In genomic region chr17:47278561-47278960, GRCh38 we compare ENCODE assay signal across 11 cellular contexts. TPM values are rescaled to one million over a fixed set of nuclear protein-coding genes. Genes with fewer than 3 reads are reported as not detected.
DNase-seq lines count a peak whose midpoint lies in the region; ATAC-seq, FAIRE-seq and TF ChIP-seq lines count a peak whose summit lies in the region.
"Had no signal": no experiment of that assay in that cellular context is flagged by ENCODE, and none has a peak within 500 bp of the region (broad histone marks: within the 10 kb centered on the region; RNA-seq: fewer than 3 reads in every experiment).

No MANE protein-coding gene starts in this region.

- H3K9me3 ChIP-seq in GM23248 (ENCODE audit: low read depth): no peaks in the 10 kb centered on the region
- no peaks in the 10 kb centered on the region for H3K9me3 ChIP-seq in stomach smooth muscle (ENCODE audit: control insufficient read depth in 2 of 2, low read length in 2 of 2)

- 96 to 97% methylated on average over 4 of the region's 4 CpGs for WGBS in GM23248 (ENCODE audit: low coverage in 1 of 2, low lambda C conversion rate in 2 of 2, missing lambda C conversion rate in 2 of 2), 2 experiments

- H4K20me1 ChIP-seq in GM23248 (ENCODE audit: insufficient read depth): no peaks in the 10 kb centered on the region
- H4K20me1 ChIP-seq in GM23338 (replicated peaks; ENCODE audit: insufficient read depth): no peaks in the 10 kb centered on the region

- H3K27me3 Mint-ChIP-seq in activated B cell treated with CpG ODN at 0.5 μM for 24 hours (no peaks in the 10 kb centered on the region), GM23338 (ENCODE audit: insufficient read depth, low read depth, poor library complexity) (peaks cover 21% of the 10 kb centered on the region)
- H3K27me3 Mint-ChIP-seq in naive thymus-derived CD8-positive, alpha-beta T cell: peaks cover 0 to 18% (median 5%) of the 10 kb centered on the region in 5 donors

- H3K9me3 Mint-ChIP-seq in activated B cell treated with CpG ODN at 0.5 μM for 24 hours (no peaks in the 10 kb centered on the region), GM23338 (no peaks in the 10 kb centered on the region; the same call in 2 of the 3 replicates)
- H3K9me3 Mint-ChIP-seq in naive thymus-derived CD8-positive, alpha-beta T cell: no peaks in the 10 kb centered on the region

- H3K4me2 ChIP-seq in GM23248 (ENCODE audit: unreplicated experiment) (peak overlapping the region; percentile 63), GM23338 (no peak overlapping the region)

- H3K27me3 ChIP-seq in GM23248 (replicated peaks; ENCODE audit: insufficient read depth) (no peaks in the 10 kb centered on the region), layer of hippocampus (ENCODE audit: control insufficient read depth, insufficient read depth, low read length) (no peaks in the 10 kb centered on the region), stomach smooth muscle (ENCODE audit: control insufficient read depth in 1 of 2, insufficient read depth in 2 of 2, low read length in 2 of 2) (no peaks in the 10 kb centered on the region), GM23338 (ENCODE audit: insufficient read depth) (no peaks in the 10 kb centered on the region)

- H3K9ac ChIP-seq in GM23248: peak overlapping the region; percentile 72
- H3K9ac ChIP-seq in stomach smooth muscle (ENCODE audit: low read length in 2 of 2): peak overlapping the region in 1 of 2 donors; percentile 41

- intact Hi-C loops in activated B cell treated with CpG ODN at 0.5 μM for 24 hours (cut with micrococcal nuclease): loop anchor here (2.0 kb wide), 3 partner anchors 16 to 44 kb away; partner anchors contain the start of genes EFCAB13 and ITGB3

- no peak overlapping the region; the same call in 1 of the 2 replicates for H2AFZ ChIP-seq in GM23248
- H2AFZ ChIP-seq in GM23338: no peak overlapping the region; the same call in 1 of the 2 replicates

- H3F3A ChIP-seq in GM23248 (ENCODE audit: insufficient read depth) (peaks cover 57% of the 10 kb centered on the region), GM23338 (replicated peaks; ENCODE audit: low read depth) (no peaks in the 10 kb centered on the region)

- no peaks in the 10 kb centered on the region for H3K9me2 ChIP-seq in GM23248 (ENCODE audit: insufficient read depth)
- no peaks in the 10 kb centered on the region; the same call in 1 of the 2 replicates for H3K9me2 ChIP-seq in GM23338 (ENCODE audit: insufficient read depth)

- H3K27ac ChIP-seq in GM23248 (peak overlapping the region; percentile 90), layer of hippocampus (ENCODE audit: low read depth, low read length) (peak overlapping the region; percentile 66), stomach smooth muscle (ENCODE audit: low read length) (peak overlapping the region; percentile 98), GM23338 (ENCODE audit: low read depth) (no peak overlapping the region)
- H3K27ac ChIP-seq: foreskin keratinocyte had no signal

- H3K4me3 Mint-ChIP-seq in activated B cell treated with CpG ODN at 0.5 μM for 24 hours: peak overlapping the region; percentile 78
- H3K4me3 Mint-ChIP-seq in GM23338: no peak overlapping the region; the same call in 2 of the 3 replicates
- H3K4me3 Mint-ChIP-seq in naive thymus-derived CD8-positive, alpha-beta T cell: peak overlapping the region in 1 of 10 donors; percentile 26
- H3K4me3 Mint-ChIP-seq: activated CD8-positive, alpha-beta memory T cell treated with anti-CD3 and anti-CD28 coated beads, Interleukin-2, amount 10 ng/mL, durations not matched to agents 7 days and 5 days had no signal

- H3K36me3 Mint-ChIP-seq in activated B cell treated with CpG ODN at 0.5 μM for 24 hours (ENCODE audit: low read depth) (no peaks in the 10 kb centered on the region), GM23338 (ENCODE audit: low read depth) (no peaks in the 10 kb centered on the region)
- no peaks in the 10 kb centered on the region for H3K36me3 Mint-ChIP-seq in naive thymus-derived CD8-positive, alpha-beta T cell
- H3K36me3 Mint-ChIP-seq: activated CD8-positive, alpha-beta memory T cell treated with anti-CD3 and anti-CD28 coated beads, Interleukin-2, amount 10 ng/mL, durations not matched to agents 7 days and 5 days had no signal

- ATAC-seq in activated B cell treated with CpG ODN at 0.5 μM for 24 hours (ENCODE audit: low read depth): no peak
- ATAC-seq in GM23338: no peak
- ATAC-seq in naive thymus-derived CD8-positive, alpha-beta T cell: no peak
- ATAC-seq: activated CD8-positive, alpha-beta memory T cell treated with anti-CD3 and anti-CD28 coated beads, Interleukin-2, amount 10 ng/mL, durations not matched to agents 7 days and 5 days; foreskin keratinocyte had no signal

- H3K27ac Mint-ChIP-seq in activated B cell treated with CpG ODN at 0.5 μM for 24 hours (peak overlapping the region; percentile 80), GM23338 (no peak overlapping the region)
- H3K27ac Mint-ChIP-seq in naive thymus-derived CD8-positive, alpha-beta T cell: peak overlapping the region in 1 of 10 donors; percentile 76
- H3K27ac Mint-ChIP-seq: activated CD8-positive, alpha-beta memory T cell treated with anti-CD3 and anti-CD28 coated beads, Interleukin-2, amount 10 ng/mL, durations not matched to agents 7 days and 5 days had no signal

- no peak for TF ChIP-seq CTCF in activated B cell treated with CpG ODN at 0.5 μM for 24 hours (IDR thresholded peaks at IDR 0.05)
- no peak for TF ChIP-seq CTCF in GM23338 (conservative IDR thresholded peaks at IDR 0.05; ENCODE audit: low read depth in 2 of 2)
- TF ChIP-seq CTCF in GM13977 (IDR thresholded peaks at IDR 0.05; ENCODE audit: extremely low read depth, insufficient read depth, missing control alignments): no peak

- CTCF ChIA-PET in activated B cell treated with CpG ODN at 0.5 μM for 24 hours (lab: Charles Lee): interaction anchor here (0.8 to 1.4 kb wide), 2 partner anchors 18 to 49 kb away, joined by 3 to 4 read pairs; no protein-coding TSS in a partner anchor

- H3K36me3 ChIP-seq in GM23248 (ENCODE audit: low read depth): no peaks in the 10 kb centered on the region
- no peaks in the 10 kb centered on the region for H3K36me3 ChIP-seq in stomach smooth muscle (ENCODE audit: control insufficient read depth in 2 of 2, insufficient read depth in 2 of 2, low read length in 2 of 2)
- no peaks in the 10 kb centered on the region for H3K36me3 ChIP-seq in GM23338 (ENCODE audit: insufficient read depth)

- H3K4me3 ChIP-seq in GM23248: peak overlapping the region; percentile 32
- no peak overlapping the region for H3K4me3 ChIP-seq in stomach smooth muscle (ENCODE audit: low read length in 2 of 2)
- H3K4me3 ChIP-seq in GM23338: no peak overlapping the region

- H3K4me1 Mint-ChIP-seq in activated B cell treated with CpG ODN at 0.5 μM for 24 hours (peaks cover 72% of the 10 kb centered on the region), GM23338 (peaks cover 41% of the 10 kb centered on the region)
- H3K4me1 Mint-ChIP-seq in naive thymus-derived CD8-positive, alpha-beta T cell: peaks cover 0 to 40% (median 1%) of the 10 kb centered on the region in 4 donors

- in situ Hi-C loops in GM23248 (cut with MboI) (no loop called here), GM13977 (cut with MboI; ENCODE audit: low pct_unique_long_range_greater_than_20kb, low sequenced_read_pairs, unreplicated experiment) (no loop called here)

- FAIRE-seq in HTR-8/SVneo (lab: Jason Lieb, UNC): no peak

- no peak for DNase-seq in GM23248
- no peak for DNase-seq in activated B cell treated with CpG ODN at 0.5 μM for 24 hours
- no peak for DNase-seq in GM23338 (ENCODE audit: low spot score)
- no peak for DNase-seq in HTR-8/SVneo (ENCODE audit: insufficient read length, low spot score)
- DNase-seq in naive thymus-derived CD8-positive, alpha-beta T cell: no peak
- no peak for DNase-seq in GM13977 (ENCODE audit: low spot score)
- DNase-seq: activated CD8-positive, alpha-beta memory T cell treated with anti-CD3 and anti-CD28 coated beads, Interleukin-2, amount 10 ng/mL, durations not matched to agents 7 days and 5 days; NCI-H2171 had no signal

- H3K4me1 ChIP-seq in GM23248 (ENCODE audit: insufficient read depth): peaks cover 60% of the 10 kb centered on the region
- peaks cover 65% of the 10 kb centered on the region for H3K4me1 ChIP-seq in stomach smooth muscle (ENCODE audit: control insufficient read depth, insufficient read depth, low read length)
- peaks cover 29% of the 10 kb centered on the region for H3K4me1 ChIP-seq in GM23338 (ENCODE audit: insufficient read depth)
- H3K4me1 ChIP-seq: foreskin keratinocyte had no signal

- H3K79me2 ChIP-seq in GM23248 (ENCODE audit: insufficient read depth): no peaks in the 10 kb centered on the region
- H3K79me2 ChIP-seq in GM23338 (replicated peaks; ENCODE audit: insufficient read depth): no peaks in the 10 kb centered on the region

- POLR2A ChIA-PET in activated B cell treated with CpG ODN at 0.5 μM for 24 hours (lab: Charles Lee): interaction anchor here (0.6 to 1.1 kb wide), 6 partner anchors 15 to 179 kb away, joined by 3 to 6 read pairs (median 4); partner anchors contain the start of gene EFCAB13
- POLR2A ChIA-PET in naive thymus-derived CD8-positive, alpha-beta T cell (lab: Charles Lee): no interaction called here

RNA-seq across cellular contexts. Expression of gene ITGB3, which starts 24.9 kb away (rescaled TPM):
- 6.7 and 7.2 TPM in 2 replicates for total RNA-seq in GM23248 (2014; rRNA removed; shearing (Covaris generic))
- polyA plus RNA-seq in GM23248 (2016; fragmentation: Nextera tagmentation; extraction: Ambion mirVana) (3.4 and 3.5 TPM in 2 replicates), GM23338 (2016; fragmentation: Nextera tagmentation; extraction: Ambion mirVana) (0.07 TPM in 1 of 2 replicates, not detected in the other)
- 4.1 and 4.7 TPM in 2 replicates for total RNA-seq in activated B cell treated with CpG ODN at 0.5 μM for 24 hours
- total RNA-seq in GM23338 (2014; rRNA removed; shearing (Covaris generic)): 0.52 TPM in 1 of 2 replicates, not detected in the other
- not detected for total RNA-seq in naive thymus-derived CD8-positive, alpha-beta T cell
- not detected for polyA plus RNA-seq in naive thymus-derived CD8-positive, alpha-beta T cell

RNA-seq across cellular contexts. Expression of gene EFCAB13, which starts 45.2 kb away (rescaled TPM):
- 1.4 and 1.6 TPM in 2 replicates for total RNA-seq in GM23248 (2014; rRNA removed; shearing (Covaris generic))
- 0.98 and 1.2 TPM in 2 replicates for polyA plus RNA-seq in GM23248 (2016; fragmentation: Nextera tagmentation; extraction: Ambion mirVana)
- 23.6 and 25.4 TPM in 2 replicates for total RNA-seq in activated B cell treated with CpG ODN at 0.5 μM for 24 hours
- 3.6 and 4.1 TPM in 2 replicates for total RNA-seq in GM23338 (2014; rRNA removed; shearing (Covaris generic))
- polyA plus RNA-seq in GM23338 (2016; fragmentation: Nextera tagmentation; extraction: Ambion mirVana): 3.3 and 5.4 TPM in 2 replicates
- 10 to 100 TPM; 42.8 to 51.1 TPM for total RNA-seq in naive thymus-derived CD8-positive, alpha-beta T cell
- polyA plus RNA-seq in naive thymus-derived CD8-positive, alpha-beta T cell: 10 to 100 TPM in 2 of 3 donors, 1 to 10 TPM in 1; 3.6 to 11.8 (median 11.0) TPM
